16 cellular contexts compared by ENCODE assay signal in the genomic region with DNA sequence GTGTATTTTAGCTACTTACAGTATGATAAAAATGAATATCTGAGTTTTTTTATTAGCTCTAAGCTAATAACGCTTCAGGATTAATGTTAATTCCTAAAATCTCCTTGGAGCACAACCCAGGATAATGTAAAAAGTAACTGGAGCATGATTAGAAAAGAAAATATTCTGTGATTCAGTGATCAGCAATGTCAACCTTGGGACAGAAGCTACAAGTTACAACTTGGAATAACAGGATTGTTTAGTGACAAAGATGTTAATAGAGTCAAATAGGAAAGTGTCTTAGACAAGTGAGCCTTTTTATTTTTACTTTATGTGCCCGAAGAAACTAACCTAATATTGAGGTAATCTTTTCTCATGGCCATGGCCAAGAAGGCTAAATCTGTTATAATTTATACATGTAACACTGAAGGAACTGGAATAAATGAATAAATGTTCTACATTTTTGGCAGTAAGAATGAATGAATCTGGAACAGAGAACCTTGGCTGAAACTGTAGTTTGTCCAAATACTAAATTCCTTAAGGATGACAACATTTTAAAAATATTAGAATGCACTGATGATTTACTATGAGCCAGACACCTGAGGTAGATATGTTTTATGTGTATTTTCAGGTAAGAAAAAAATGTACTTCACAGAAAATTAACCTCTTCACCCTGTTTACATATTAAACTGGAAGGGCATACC.
"Had no signal": no experiment of that assay in that cellular context is flagged by ENCODE, and none has a peak within 500 bp of the region (broad histone marks: within the 10 kb centered on the region; RNA-seq: fewer than 3 reads in every experiment).

No MANE protein-coding gene starts in this region.

- ATAC-seq: effector memory CD8-positive, alpha-beta T cell; mucosa of descending colon; naive thymus-derived CD4-positive, alpha-beta T cell had no signal

- H3K36me3 ChIP-seq: left ventricle myocardium inferior, ovary, stomach, upper lobe of left lung had no signal

- H3K27me3 ChIP-seq: ovary, stomach, testis, upper lobe of left lung had no signal

- DNase-seq: activated CD4-positive, alpha-beta T cell treated with anti-CD3 and anti-CD28 coated beads, Interleukin-2, amount 10 ng/mL, durations not matched to agents 7 days and 5 days; activated CD8-positive, alpha-beta memory T cell treated with anti-CD3 and anti-CD28 coated beads for 24 hours; activated naive CD4-positive, alpha-beta T cell treated with anti-CD3 and anti-CD28 coated beads, Interleukin-2, amount 10 ng/mL, durations not matched to agents 7 days and 5 days; activated T-cell treated with anti-CD3 and anti-CD28 coated beads for 4 hours; dermis blood vessel endothelial cell; effector memory CD8-positive, alpha-beta T cell; islet precursor cell; left ventricle myocardium inferior; mucosa of descending colon; naive thymus-derived CD4-positive, alpha-beta T cell; ovary; stimulated activated CD4-positive, alpha-beta T cell treated with anti-CD3 and anti-CD28 coated beads, Interleukin-12 subunit alpha, Interleukin-12 subunit beta, amount 100 ng/mL, for 4 hours; stimulated activated CD4-positive, alpha-beta T cell treated with anti-CD3 and anti-CD28 coated beads, Interleukin-2, amount 100 ng/mL, for 24 hours; stomach; testis; upper lobe of left lung had no signal

- H3K9me3 ChIP-seq: left ventricle myocardium inferior, mucosa of descending colon, ovary, testis, upper lobe of left lung had no signal

- H3K4me1 ChIP-seq: left ventricle myocardium inferior, stomach, testis, upper lobe of left lung had no signal

- H3K4me3 ChIP-seq: left ventricle myocardium inferior, mucosa of descending colon, ovary, stomach, testis, upper lobe of left lung had no signal

- H3K27ac ChIP-seq: left ventricle myocardium inferior, ovary, stomach, testis, upper lobe of left lung had no signal
